9 cellular contexts compared by ENCODE assay signal in genomic region chr3:88151358-88151757, GRCh38. TPM values are rescaled to one million over a fixed set of nuclear protein-coding genes. Genes with fewer than 3 reads are reported as not detected.
DNase-seq lines count a peak whose midpoint lies in the region; ATAC-seq, FAIRE-seq and TF ChIP-seq lines count a peak whose summit lies in the region.
"Had no signal": no experiment of that assay in that cellular context is flagged by ENCODE, and none has a peak within 500 bp of the region (broad histone marks: within the 10 kb centered on the region; RNA-seq: fewer than 3 reads in every experiment).

No MANE protein-coding gene starts in this region.

- TF ChIP-seq CTCF in GM06990 (IDR thresholded peaks at IDR 0.05; ENCODE audit: insufficient read depth, low read length, poor library complexity, severe bottlenecking) = no peak
- TF ChIP-seq CTCF in H1 (IDR thresholded peaks at IDR 0.05; ENCODE audit: control extremely low read depth in 1 of 3, insufficient read depth in 1 of 3, low read depth in 1 of 3, low read length in 3 of 3) = no peak
- no peak for TF ChIP-seq CTCF in pancreas (IDR thresholded peaks at IDR 0.05)

- H3K27ac ChIP-seq in H1 (ENCODE audit: low read depth, low read length) (no peak overlapping the region), pancreas (no peak overlapping the region), aorta (ENCODE audit: low read depth in 1 of 2, low read length in 2 of 2) (no peak overlapping the region)

- H3K4me3 ChIP-seq in GM06990 (replicated peaks; ENCODE audit: low read depth, low read length) (peak overlapping the region; percentile 100), H1 (ENCODE audit: extremely low read depth in 1 of 4, insufficient read depth in 2 of 4, low read depth in 3 of 4, low read length in 4 of 4) (peak overlapping the region in 2 of 4 experiments; percentile 96 to 99; a peak in 3 of 8 replicates), pancreas (peak overlapping the region in 3 of 4 donors; percentile 70 to 83 (median 70)), aorta (ENCODE audit: low read length in 2 of 2) (peak overlapping the region in 1 of 2 donors; percentile 95)

- no peak for TF ChIP-seq EP300 in H1 (IDR thresholded peaks at IDR 0.05; ENCODE audit: borderline replicate concordance in 1 of 2, low read depth in 2 of 2, low read length in 2 of 2)

- FAIRE-seq in H1 (lab: Jason Lieb, UNC) = no peak
- no peak for FAIRE-seq in pancreas (lab: Jason Lieb, UNC)

- H2BK120ac ChIP-seq in H1 (replicated peaks; ENCODE audit: low read depth, low read length) = no peak overlapping the region

- H3K4me1 ChIP-seq in H1 (replicated peaks in 1 of 4; ENCODE audit: control insufficient read depth in 3 of 4, insufficient read depth in 4 of 4, low read length in 3 of 4) = no peaks in the 10 kb centered on the region
- H3K4me1 ChIP-seq in pancreas = peaks cover 3 to 17% (median 10%) of the 10 kb centered on the region in 3 donors
- H3K4me1 ChIP-seq in aorta (ENCODE audit: control insufficient read depth in 1 of 2, insufficient read depth in 2 of 2, low read length in 2 of 2) = peaks cover 0 to 5% of the 10 kb centered on the region in 2 donors

- 80% methylated on average over 4 of the region's 4 CpGs; no CpG with 5 or more reads in 1 of the 2 experiments for WGBS in H1 (ENCODE audit: extremely low coverage in 1 of 2, insufficient coverage in 1 of 2, insufficient read length in 1 of 2, insufficient replicate concordance in 2 of 2, low coverage in 1 of 2, low lambda C conversion rate in 2 of 2, missing lambda C conversion rate in 1 of 2), 2 experiments
- WGBS in pancreas, 2 donors = 18 to 21% methylated on average over 4 of the region's 4 CpGs
- 25 to 30% methylated on average over 4 of the region's 4 CpGs for WGBS in aorta, 2 donors

- H4K91ac ChIP-seq in H1 (replicated peaks; ENCODE audit: insufficient read length, low read length) = no peak overlapping the region

- H3K9me3 ChIP-seq in H1 (ENCODE audit: insufficient read depth in 2 of 2, low read depth in 1 of 2, low read length in 1 of 2) = no peaks in the 10 kb centered on the region
- no peaks in the 10 kb centered on the region for H3K9me3 ChIP-seq in pancreas
- H3K9me3 ChIP-seq in aorta (ENCODE audit: control insufficient read depth, low read length) = no peaks in the 10 kb centered on the region

- POLR2A ChIA-PET in H1 (lab: Charles Lee; ENCODE audit: partially characterized antibody) = interaction anchor here (3.2 kb wide), 1 partner anchor 19 kb away, joined by 19 read pairs; no protein-coding TSS in a partner anchor

- TF ChIP-seq RAD21 in H1 (IDR thresholded peaks at IDR 0.05 in 1 of 2, conservative IDR thresholded peaks at IDR 0.05 in 1 of 2; ENCODE audit: low read depth in 2 of 2, low read length in 2 of 2) = no peak

- CTCF ChIA-PET in H1 (lab: Charles Lee; ENCODE audit: partially characterized antibody) = interaction anchor here (0.6 to 1.7 kb wide), 3 partner anchors 23 to 766 kb away, joined by 3 to 4 read pairs (median 3); no protein-coding TSS in a partner anchor

- H3K4me2 ChIP-seq in H1 (ENCODE audit: insufficient read depth in 1 of 2, low read depth in 2 of 2, low read length in 2 of 2) = peak overlapping the region; percentile 54 to 75

- no peak overlapping the region for H2AFZ ChIP-seq in H1 (ENCODE audit: low read length)

- H3K27me3 ChIP-seq in GM06990 (replicated peaks; ENCODE audit: control insufficient read depth, insufficient read depth, low read length) = no peaks in the 10 kb centered on the region
- no peaks in the 10 kb centered on the region for H3K27me3 ChIP-seq in H1 (replicated peaks in 1 of 4; ENCODE audit: control insufficient read depth in 3 of 4, extremely low read depth in 1 of 4, insufficient read depth in 3 of 4, low read length in 3 of 4)
- H3K27me3 ChIP-seq in pancreas = no peaks in the 10 kb centered on the region
- no peaks in the 10 kb centered on the region for H3K27me3 ChIP-seq in aorta (ENCODE audit: control insufficient read depth in 1 of 2, insufficient read depth in 2 of 2, low read length in 1 of 2)

- no peak overlapping the region for H3K18ac ChIP-seq in H1 (ENCODE audit: extremely low read depth, low read length)

- H2BK12ac ChIP-seq in H1 (ENCODE audit: low read depth, low read length) = no peak overlapping the region

- no peak overlapping the region for H2BK15ac ChIP-seq in H1 (ENCODE audit: low read length)

- H3K23me2 ChIP-seq in H1 (ENCODE audit: low read depth, low read length) = peaks cover 2% of the 10 kb centered on the region; the same call in 1 of the 2 replicates

- no peak overlapping the region for H3K4ac ChIP-seq in H1 (replicated peaks; ENCODE audit: insufficient read length, low read depth, low read length)

- no peak overlapping the region for H4K5ac ChIP-seq in H1 (ENCODE audit: insufficient read length, low read depth, low read length)

- H4K8ac ChIP-seq in H1 (ENCODE audit: extremely low read depth, insufficient read depth, low read length) = no peak overlapping the region

- no peak overlapping the region for H3K14ac ChIP-seq in H1 (ENCODE audit: insufficient read length)

- H2BK5ac ChIP-seq in H1 (ENCODE audit: low read depth, low read length) = no peak overlapping the region

- H3K23ac ChIP-seq in H1 (ENCODE audit: insufficient read length) = no peak overlapping the region

- no peak for TF ChIP-seq POLR2A in H1 (IDR thresholded peaks at IDR 0.05; ENCODE audit: control extremely low read depth in 1 of 2, low read depth in 2 of 2, low read length in 2 of 2)

- H3K79me2 ChIP-seq in H1 (ENCODE audit: control insufficient read depth in 1 of 2, insufficient read depth in 2 of 2, low read length in 2 of 2) = peaks cover 3 to 82% of the 10 kb centered on the region in 2 experiments; a peak in 3 of 4 replicates

- H3K9ac ChIP-seq in H1 (replicated peaks in 1 of 4; ENCODE audit: extremely low read depth in 1 of 4, low read depth in 3 of 4, low read length in 3 of 4) = peak overlapping the region in 1 of 4 experiments; percentile 34; a peak in 1 of 7 replicates

- no peaks in the 10 kb centered on the region for H3K79me1 ChIP-seq in H1 (ENCODE audit: low read depth, low read length)

- H4K20me1 ChIP-seq in H1 (replicated peaks in 1 of 2; ENCODE audit: control insufficient read depth in 1 of 2, insufficient read depth in 2 of 2, low read length in 2 of 2) = peaks cover 2 to 3% of the 10 kb centered on the region in 2 experiments

- no peaks in the 10 kb centered on the region; the same call in 1 of the 2 replicates for H3K36me3 ChIP-seq in GM06990 (ENCODE audit: control insufficient read depth, insufficient read depth, low read length)
- H3K36me3 ChIP-seq in H1 (ENCODE audit: control insufficient read depth in 2 of 4, insufficient read depth in 4 of 4, low read length in 3 of 4) = peaks cover 9 to 31% (median 15%) of the 10 kb centered on the region in 4 experiments
- H3K36me3 ChIP-seq in pancreas = peaks cover 0 to 28% (median 10%) of the 10 kb centered on the region in 3 donors
- peaks cover 2 to 10% of the 10 kb centered on the region in 2 donors for H3K36me3 ChIP-seq in aorta (ENCODE audit: control insufficient read depth in 1 of 2, insufficient read depth in 2 of 2, low read length in 1 of 2)

- peak; percentile 22 for DNase-seq in GM06990 (ENCODE audit: extremely low read depth, insufficient read length)
- DNase-seq in NCI-H69 (lab: John Stamatoyannopoulos, UW) = peak; percentile 1
- DNase-seq in H1 (ENCODE audit: low read depth in 1 of 2, low spot score in 2 of 2) = no peak
- no peak for DNase-seq in pancreas
- DNase-seq in NCI-H510A (lab: John Stamatoyannopoulos, UW) = no peak
- DNase-seq in aorta = no peak
- no peak for DNase-seq in SIG-M5 (lab: John Stamatoyannopoulos, UW)
- DNase-seq: activated CD8-positive, alpha-beta memory T cell treated with anti-CD3 and anti-CD28 coated beads, Interleukin-2, amount 50 U/mL, for 4 hours had no signal

- H3K56ac ChIP-seq in H1 (replicated peaks; ENCODE audit: insufficient read length, low read depth, low read length) = no peak overlapping the region

- ATAC-seq in pancreas (no peak), HG03342 (IDR thresholded peaks at IDR 0.05; ENCODE audit: unreplicated experiment) (no peak), aorta (ENCODE audit: low FRiP score) (no peak)

- H2BK20ac ChIP-seq in H1 (ENCODE audit: low read length) = no peak overlapping the region

- H2AK5ac ChIP-seq in H1 (ENCODE audit: low read depth, low read length) = no peak overlapping the region

- intact Hi-C loops in pancreas (cut with DNase I) = no loop called here
- intact Hi-C loops in aorta (cut with DNase I) = loop anchor here in 1 of 2 donors (2.0 kb wide), 1 partner anchor 93 kb away; the partner anchor contains the start of genes CGGBP1 and ZNF654

TF ChIP-seq in H1, 55 proteins besides CTCF, POLR2A, EP300 and RAD21:
- TF ChIP-seq SIRT6 (IDR thresholded peaks at IDR 0.05; ENCODE audit: low read length) (no peak), USF2 (IDR thresholded peaks at IDR 0.05; ENCODE audit: low read length) (no peak), YY1 (IDR thresholded peaks at IDR 0.05; ENCODE audit: low read depth, low read length) (no peak), JUN (IDR thresholded peaks at IDR 0.05; ENCODE audit: low read depth, low read length) (no peak), CEBPB (IDR thresholded peaks at IDR 0.05; ENCODE audit: low read depth, low read length) (no peak), JUND (IDR thresholded peaks at IDR 0.05; ENCODE audit: low read length) (no peak)

RNA-seq across cellular contexts. Expression of gene C3orf38, which starts 1.6 kb away (rescaled TPM):
- 31.0 and 32.1 TPM in 2 replicates for total RNA-seq in H1 (2021; fragmentation: NEBNext Ultra II Directional; extraction: Animal tissue kit (Norgen Biotek cat#: 25700))
- polyA plus RNA-seq in H1 (2011; rRNA removed) (4.7 and 8.6 TPM in 2 replicates), pancreas (1 to 10 TPM; 2.7 to 4.3 TPM), aorta (10 to 100 TPM; 10.3 to 12.8 TPM)
- polyA plus RNA-seq in H1 (2011; cell fraction: cytosol; rRNA removed) = 9.0 TPM
- 3.5 TPM for polyA plus RNA-seq in H1 (2011; cell fraction: nucleus; rRNA removed)
- 11.2 to 20.9 TPM (median 13.8 TPM) in 4 replicates for polyA plus RNA-seq in H1 (2012, experiment 1 of 2)
- 1.6 TPM for polyA plus RNA-seq in H1 (2012, experiment 2 of 2)
- 18.4 TPM for polyA plus RNA-seq in H1 (2013, experiment 1 of 2)
- 17.5 TPM for polyA plus RNA-seq in H1 (2013, experiment 2 of 2)
- 22.4 and 25.8 TPM in 2 replicates for polyA minus RNA-seq in H1 (2011; rRNA and poly(A)+ RNA removed)
- 19.2 TPM for polyA minus RNA-seq in H1 (2011; cell fraction: cytosol; rRNA and poly(A)+ RNA removed)
- 25.4 TPM for polyA minus RNA-seq in H1 (2011; cell fraction: nucleus; rRNA and poly(A)+ RNA removed)
- total RNA-seq in pancreas (10 to 100 TPM in 2 of 6 donors, 1 to 10 TPM in 4; 6.6 to 11.6 (median 8.4) TPM), aorta (10 to 100 TPM; 22.4 to 23.6 TPM)

Comparison
In these comparisons a context has a peak if more than half of its experiments do, and no peak if none do; other contexts are left out.
1. DNase-seq: peak in GM06990 (single experiment) and NCI-H69 (single experiment); none in H1 (0 of 2), pancreas (0 of 6), NCI-H510A (single experiment), aorta (0 of 2) and SIG-M5 (single experiment).